ENCODE assay signal across 8 cellular contexts in genomic region chr6:87590417-87590880, GRCh38. TPM values are rescaled to one million over a fixed set of nuclear protein-coding genes. Genes with fewer than 3 reads are reported as not detected.
DNase-seq lines count a peak whose midpoint lies in the region; ATAC-seq and TF ChIP-seq lines count a peak whose summit lies in the region.

No MANE protein-coding gene starts in this region.

- TF ChIP-seq CTCF in cardiac muscle cell (IDR thresholded peaks at IDR 0.05; ENCODE audit: low read depth, low read length) (no peak), body of pancreas (IDR thresholded peaks at IDR 0.05) (no peak)

- H3K27me3 ChIP-seq in cardiac muscle cell: no peaks in the 10 kb centered on the region
- H3K27me3 ChIP-seq in body of pancreas: no peaks in the 10 kb centered on the region
- H3K27me3 ChIP-seq in mesenchymal stem cell (ENCODE audit: control insufficient read depth in 1 of 2, insufficient read depth in 1 of 2, low read length in 2 of 2): no peaks in the 10 kb centered on the region

- WGBS in body of pancreas, 2 donors: 1% methylated on average over 11 of the region's 11 CpGs
- WGBS in mesenchymal stem cell: 2% methylated on average over 10 of the region's 11 CpGs
- WGBS in urinary bladder: 2% methylated on average over 11 of the region's 11 CpGs

- H3K4ac ChIP-seq in mesenchymal stem cell (ENCODE audit: low read depth in 1 of 2, low read length in 2 of 2): peak overlapping the region in 1 of 2 experiments; percentile 8

- H2AK5ac ChIP-seq in mesenchymal stem cell (ENCODE audit: low read length, severe bottlenecking): no peak overlapping the region

- H3K27ac ChIP-seq in cardiac muscle cell: peak overlapping the region; percentile 64
- H3K27ac ChIP-seq in body of pancreas: peak overlapping the region in 2 of 4 donors; percentile 66 to 81
- H3K27ac ChIP-seq in mesenchymal stem cell (ENCODE audit: low read length, poor library complexity, severe bottlenecking): peak overlapping the region; percentile 7
- no peak overlapping the region for H3K27ac ChIP-seq in urinary bladder (ENCODE audit: low read depth)

- H2BK120ac ChIP-seq in mesenchymal stem cell (ENCODE audit: low read depth, low read length): no peak overlapping the region

- H3K9ac ChIP-seq in mesenchymal stem cell (ENCODE audit: low read length): peak overlapping the region; percentile 98

- no peak for ATAC-seq in body of pancreas
- no peak for ATAC-seq in GM19463 (IDR thresholded peaks at IDR 0.05; ENCODE audit: unreplicated experiment)

- no peak overlapping the region for H3K14ac ChIP-seq in mesenchymal stem cell (ENCODE audit: low read length in 2 of 2)

- TF ChIP-seq POLR2A in body of pancreas (IDR thresholded peaks at IDR 0.05): no peak

- H3K4me1 ChIP-seq in cardiac muscle cell (ENCODE audit: low read depth) (peaks cover 15% of the 10 kb centered on the region), body of pancreas (peaks cover 40% of the 10 kb centered on the region), mesenchymal stem cell (ENCODE audit: control insufficient read depth, insufficient read depth, low read depth, low read length) (peaks cover 6% of the 10 kb centered on the region), urinary bladder (ENCODE audit: insufficient read depth) (peaks cover 4% of the 10 kb centered on the region)

- H3K36me3 ChIP-seq in cardiac muscle cell: peaks cover 16% of the 10 kb centered on the region
- H3K36me3 ChIP-seq in body of pancreas (replicated peaks in 1 of 2; ENCODE audit: insufficient read depth in 1 of 2, low read depth in 2 of 2): peaks cover 0 to 3% of the 10 kb centered on the region in 2 donors
- H3K36me3 ChIP-seq in mesenchymal stem cell (ENCODE audit: control insufficient read depth in 1 of 2, insufficient read depth in 2 of 2, low read depth in 1 of 2, low read length in 2 of 2): peaks cover 0 to 18% of the 10 kb centered on the region in 2 experiments
- peaks cover 3% of the 10 kb centered on the region for H3K36me3 ChIP-seq in urinary bladder (ENCODE audit: insufficient read depth)

- H2BK5ac ChIP-seq in mesenchymal stem cell (ENCODE audit: low read depth, low read length, poor library complexity, severe bottlenecking): no peak overlapping the region

- H3K18ac ChIP-seq in mesenchymal stem cell (ENCODE audit: low read depth in 1 of 2, low read length in 2 of 2): peak overlapping the region in 1 of 2 experiments; percentile 69

- DNase-seq in cardiac muscle cell (ENCODE audit: low read depth in 1 of 2, low spot score in 1 of 2) (no peak), cardiac septum (ENCODE audit: low spot score) (no peak), body of pancreas (no peak), mesenchymal stem cell (no peak), MV-4-11 (lab: John Stamatoyannopoulos, UW) (no peak), NCI-H526 treated with DMSO at 0.1 percent for 48 hours (lab: John Stamatoyannopoulos, UW) (no peak)

- H2AFZ ChIP-seq in mesenchymal stem cell (ENCODE audit: low read depth, low read length): peak overlapping the region; percentile 74

- H3K4me2 ChIP-seq in mesenchymal stem cell (ENCODE audit: low read length, poor library complexity, severe bottlenecking): peak overlapping the region; percentile 64

- H3K4me3 ChIP-seq in cardiac muscle cell: peak overlapping the region; percentile 75
- H3K4me3 ChIP-seq in body of pancreas: peak overlapping the region; percentile 42 to 96
- peak overlapping the region; percentile 73 to 90 for H3K4me3 ChIP-seq in mesenchymal stem cell (ENCODE audit: insufficient read depth in 1 of 2, low read depth in 1 of 2, low read length in 2 of 2)
- peak overlapping the region; percentile 77 for H3K4me3 ChIP-seq in urinary bladder (ENCODE audit: low read depth, low read length)

- H3K9me3 ChIP-seq in cardiac muscle cell (ENCODE audit: low read depth): no peaks in the 10 kb centered on the region
- no peaks in the 10 kb centered on the region for H3K9me3 ChIP-seq in body of pancreas
- no peaks in the 10 kb centered on the region for H3K9me3 ChIP-seq in mesenchymal stem cell (ENCODE audit: control insufficient read depth, low read length)

- intact Hi-C loops in cardiac septum (cut with DNase I) (loop anchor here (5.0 kb wide), 1 partner anchor 112 kb away; the partner anchor contains the start of gene AKIRIN2), body of pancreas (cut with DNase I) (no loop called here)

- H3K23ac ChIP-seq in mesenchymal stem cell (ENCODE audit: low read length in 2 of 2): no peak overlapping the region

- H2BK12ac ChIP-seq in mesenchymal stem cell (ENCODE audit: low read length in 2 of 2): no peak overlapping the region

- H2BK15ac ChIP-seq in mesenchymal stem cell (ENCODE audit: low read depth, poor library complexity, severe bottlenecking): no peak overlapping the region

- peaks cover 10% of the 10 kb centered on the region for H3K79me1 ChIP-seq in mesenchymal stem cell (replicated peaks; ENCODE audit: low read length, poor library complexity, severe bottlenecking)

- peak overlapping the region; percentile 48 for H4K91ac ChIP-seq in mesenchymal stem cell (ENCODE audit: low read length)

- H4K8ac ChIP-seq in mesenchymal stem cell (ENCODE audit: low read length): no peak overlapping the region

RNA-seq across cellular contexts. Expression of gene ORC3, which starts 0.5 kb away (rescaled TPM):
- 19.2 and 21.5 TPM in 2 replicates for total RNA-seq in cardiac muscle cell
- 32.2 and 40.8 TPM in 2 replicates for polyA plus RNA-seq in cardiac muscle cell
- 23.0 TPM for total RNA-seq in cardiac septum
- 10 to 100 TPM in 1 of 2 donors, 1 to 10 TPM in 1; 8.2 to 14.8 TPM for total RNA-seq in body of pancreas
- polyA plus RNA-seq in mesenchymal stem cell (2013, experiment 1 of 2): 18.7 TPM
- polyA plus RNA-seq in mesenchymal stem cell (2013, experiment 2 of 2): 17.7 TPM
- total RNA-seq in urinary bladder: 56.9 TPM
- polyA plus RNA-seq in urinary bladder: 16.5 TPM

RNA-seq across cellular contexts. Expression of gene RARS2, which starts 0.7 kb away (rescaled TPM):
- total RNA-seq in cardiac muscle cell (30.7 and 42.1 TPM in 2 replicates), cardiac septum (23.6 TPM), body of pancreas (10 to 100 TPM in 1 of 2 donors, 1 to 10 TPM in 1; 7.3 to 15.8 TPM), urinary bladder (65.7 TPM)
- polyA plus RNA-seq in cardiac muscle cell (77.4 and 83.3 TPM in 2 replicates), urinary bladder (24.8 TPM)
- 59.0 TPM for polyA plus RNA-seq in mesenchymal stem cell (2013, experiment 1 of 2)
- 60.7 TPM for polyA plus RNA-seq in mesenchymal stem cell (2013, experiment 2 of 2)
